In genomic region chr17:79269620-79270019, GRCh38 we compare ENCODE assay signal across 14 cellular contexts.
DNase-seq lines count a peak whose midpoint lies in the region; ATAC-seq and TF ChIP-seq lines count a peak whose summit lies in the region.
"Had no signal": no experiment of that assay in that cellular context is flagged by ENCODE, and none has a peak within 500 bp of the region (broad histone marks: within the 10 kb centered on the region; RNA-seq: fewer than 3 reads in every experiment).

No MANE protein-coding gene starts in this region.

- no CpG with 5 or more reads among the region's 5 CpGs for WGBS in H9 (ENCODE audit: extremely low coverage, insufficient read length, low lambda C conversion rate)
- WGBS in endodermal cell (ENCODE audit: insufficient coverage in 1 of 2, insufficient read length in 1 of 2), 2 experiments, result 41 to 55% methylated on average over 4 to 5 of the region's 5 CpGs

- TF ChIP-seq CTCF in H9 (conservative IDR thresholded peaks at IDR 0.05) (no peak), endodermal cell (conservative IDR thresholded peaks at IDR 0.05) (no peak), nephron progenitor cell (IDR thresholded peaks at IDR 0.05) (no peak)

- no peak overlapping the region for H2BK12ac ChIP-seq in H9 (ENCODE audit: insufficient read length, low read depth, low read length)

- H3K27ac ChIP-seq in H9 (ENCODE audit: insufficient read length, low read depth, low read length) (no peak overlapping the region), endodermal cell (ENCODE audit: low read depth, low read length) (no peak overlapping the region)
- H3K27ac ChIP-seq: BLaER1 treated with 17β-estradiol and CSF1 and Interleukin-3, amounts not matched to agents 10 nM and 100 nM; GM23248 had no signal

- H2BK120ac ChIP-seq in H9 (ENCODE audit: low read depth, low read length, poor library complexity, severe bottlenecking), result no peak overlapping the region

- H3K4me3 Mint-ChIP-seq in H9 (no peak overlapping the region), endodermal cell (no peak overlapping the region), nephron progenitor cell (no peak overlapping the region)
- H3K4me3 Mint-ChIP-seq: CD4-positive, CD25-positive, alpha-beta regulatory T cell; HFFc6 had no signal

- no peak overlapping the region for H3K23ac ChIP-seq in H9 (ENCODE audit: insufficient read length, low read depth, low read length)

- H2BK20ac ChIP-seq in H9 (ENCODE audit: low read depth, low read length, poor library complexity, severe bottlenecking), result no peak overlapping the region

- H3K4me2 ChIP-seq in H9 (ENCODE audit: insufficient read depth, insufficient read length, low read length), result peak overlapping the region; percentile 18
- H3K4me2 ChIP-seq: BLaER1 treated with 17β-estradiol and CSF1 and Interleukin-3, amounts not matched to agents 10 nM and 100 nM had no signal

- no peak overlapping the region for H2BK5ac ChIP-seq in H9 (ENCODE audit: insufficient read length, low read length)

- H3K27ac Mint-ChIP-seq in H9 (no peak overlapping the region; a peak in 2 of 7 replicates), endodermal cell (no peak overlapping the region), nephron progenitor cell (peak overlapping the region; percentile 8)
- H3K27ac Mint-ChIP-seq: HFFc6 had no signal

- H3K9ac ChIP-seq in H9 (ENCODE audit: extremely low read depth, insufficient read length, low read length) (no peak overlapping the region), endodermal cell (ENCODE audit: extremely low read depth, low read length, poor library complexity, severe bottlenecking) (no peak overlapping the region)
- H3K9ac ChIP-seq: BLaER1 treated with 17β-estradiol and CSF1 and Interleukin-3, amounts not matched to agents 10 nM and 100 nM; GM23248 had no signal

- peaks cover 6% of the 10 kb centered on the region for H4K20me1 ChIP-seq in H9 (ENCODE audit: control insufficient read depth, insufficient read depth, insufficient read length)

- no peak overlapping the region for H2AK5ac ChIP-seq in H9 (ENCODE audit: insufficient read length, low read length)

- H3K27me3 ChIP-seq in H9 (ENCODE audit: insufficient read depth, low read length), result no peaks in the 10 kb centered on the region
- no peaks in the 10 kb centered on the region for H3K27me3 ChIP-seq in endodermal cell (ENCODE audit: control insufficient read depth, insufficient read depth, low read length, poor library complexity, severe bottlenecking)
- H3K27me3 ChIP-seq: BLaER1 treated with 17β-estradiol and CSF1 and Interleukin-3, amounts not matched to agents 10 nM and 100 nM had no signal

- H3K9me3 ChIP-seq in H9 (ENCODE audit: control insufficient read depth, low read depth, low read length), result no peaks in the 10 kb centered on the region
- no peaks in the 10 kb centered on the region for H3K9me3 ChIP-seq in endodermal cell (ENCODE audit: control insufficient read depth, low read length)
- H3K9me3 ChIP-seq: BLaER1 treated with 17β-estradiol and CSF1 and Interleukin-3, amounts not matched to agents 10 nM and 100 nM had no signal

- no peak overlapping the region for H3K56ac ChIP-seq in H9 (ENCODE audit: insufficient read length, low read depth, low read length)

- H3K23me2 ChIP-seq in H9 (ENCODE audit: insufficient read length, low read depth, low read length, poor library complexity, severe bottlenecking), result peaks cover 4% of the 10 kb centered on the region

- H2AFZ ChIP-seq in H9 (ENCODE audit: low read length), result no peak overlapping the region
- H2AFZ ChIP-seq: GM23248 had no signal

- no peak overlapping the region for H3T11ph ChIP-seq in H9 (ENCODE audit: low read length)

- H3K79me1 ChIP-seq in H9 (ENCODE audit: insufficient read depth, low read depth, low read length, poor library complexity, severe bottlenecking), result no peaks in the 10 kb centered on the region

- no peak overlapping the region for H4K91ac ChIP-seq in H9 (ENCODE audit: insufficient read length, low read depth, low read length)

- H3K4me1 Mint-ChIP-seq in H9 (peaks cover 24 to 38% of the 10 kb centered on the region in 2 experiments), endodermal cell (peaks cover 9% of the 10 kb centered on the region), nephron progenitor cell (peaks cover 24% of the 10 kb centered on the region)
- H3K4me1 Mint-ChIP-seq: CD4-positive, CD25-positive, alpha-beta regulatory T cell had no signal

- no peak overlapping the region for H2BK15ac ChIP-seq in H9 (ENCODE audit: low read depth, low read length)

- no peak overlapping the region for H4K8ac ChIP-seq in H9 (replicated peaks; ENCODE audit: insufficient read length, low read depth, low read length)

- no peaks in the 10 kb centered on the region for H3K79me2 ChIP-seq in H9 (ENCODE audit: insufficient read depth, low read length)

- H3K18ac ChIP-seq in H9 (ENCODE audit: insufficient read length, low read depth, low read length), result no peak overlapping the region

- H3K4ac ChIP-seq in H9 (ENCODE audit: low read depth, low read length), result no peak overlapping the region

- no peak for ATAC-seq in HG03460 (IDR thresholded peaks at IDR 0.05; ENCODE audit: unreplicated experiment)

- no peak overlapping the region for H4K5ac ChIP-seq in H9 (ENCODE audit: insufficient read length, low read depth, low read length)

- H3K36me3 Mint-ChIP-seq in H9 (ENCODE audit: insufficient read depth in 1 of 3, low read depth in 3 of 3), result no peaks in the 10 kb centered on the region
- H3K36me3 Mint-ChIP-seq in endodermal cell (ENCODE audit: low read depth), result no peaks in the 10 kb centered on the region
- no peaks in the 10 kb centered on the region for H3K36me3 Mint-ChIP-seq in nephron progenitor cell (ENCODE audit: low read depth)
- H3K36me3 Mint-ChIP-seq: CD4-positive, CD25-positive, alpha-beta regulatory T cell had no signal

- peaks cover 2% of the 10 kb centered on the region; the same call in 1 of the 2 replicates for H3K4me1 ChIP-seq in H9 (ENCODE audit: insufficient read depth, low read length)
- H3K4me1 ChIP-seq in endodermal cell (ENCODE audit: control insufficient read depth, insufficient read depth, low read length), result no peaks in the 10 kb centered on the region

- H3K9me3 Mint-ChIP-seq in H9, result no peaks in the 10 kb centered on the region
- H3K9me3 Mint-ChIP-seq in endodermal cell, result no peaks in the 10 kb centered on the region
- no peaks in the 10 kb centered on the region for H3K9me3 Mint-ChIP-seq in nephron progenitor cell
- H3K9me3 Mint-ChIP-seq: HFFc6 had no signal

- H3K27me3 Mint-ChIP-seq in H9 (ENCODE audit: low read depth) (peaks cover 39% of the 10 kb centered on the region), endodermal cell (ENCODE audit: insufficient read depth) (peaks cover 3% of the 10 kb centered on the region), nephron progenitor cell (ENCODE audit: low read depth, poor library complexity) (peaks cover 51% of the 10 kb centered on the region)

- H3K36me3 ChIP-seq in endodermal cell (ENCODE audit: control insufficient read depth, insufficient read depth, low read length), result no peaks in the 10 kb centered on the region
- H3K36me3 ChIP-seq: BLaER1 treated with 17β-estradiol and CSF1 and Interleukin-3, amounts not matched to agents 10 nM and 100 nM had no signal

- H3K14ac ChIP-seq in H9 (ENCODE audit: insufficient read depth, low read length), result peak overlapping the region; percentile 31; the same call in 1 of the 2 replicates

- DNase-seq in ELF-1 (ENCODE audit: low read depth, low spot score), result peak; percentile 32
- DNase-seq in H9, result peak; percentile 57
- DNase-seq in endodermal cell, result peak; percentile 76
- DNase-seq in nephron progenitor cell, result no peak
- no peak for DNase-seq in NCI-H2081 (lab: John Stamatoyannopoulos, UW)
- DNase-seq in NCI-H1436 (lab: John Stamatoyannopoulos, UW), result no peak
- DNase-seq: ACHN; CD4-positive, CD25-positive, alpha-beta regulatory T cell; DMS53; GM23248; HCEC 1CT; HFFc6 had no signal

- no peak overlapping the region for H3K4me3 ChIP-seq in endodermal cell (ENCODE audit: low read length)
- H3K4me3 ChIP-seq: BLaER1 treated with 17β-estradiol and CSF1 and Interleukin-3, amounts not matched to agents 10 nM and 100 nM; GM23248 had no signal

Comparison
In these comparisons a context has a peak if more than half of its experiments do, and no peak if none do; other contexts are left out.
1. DNase-seq: peak in ELF-1 (single experiment), H9 (single experiment) and endodermal cell (single experiment); none in nephron progenitor cell (single experiment), NCI-H2081 (0 of 2) and NCI-H1436 (single experiment).